In the genomic region with DNA sequence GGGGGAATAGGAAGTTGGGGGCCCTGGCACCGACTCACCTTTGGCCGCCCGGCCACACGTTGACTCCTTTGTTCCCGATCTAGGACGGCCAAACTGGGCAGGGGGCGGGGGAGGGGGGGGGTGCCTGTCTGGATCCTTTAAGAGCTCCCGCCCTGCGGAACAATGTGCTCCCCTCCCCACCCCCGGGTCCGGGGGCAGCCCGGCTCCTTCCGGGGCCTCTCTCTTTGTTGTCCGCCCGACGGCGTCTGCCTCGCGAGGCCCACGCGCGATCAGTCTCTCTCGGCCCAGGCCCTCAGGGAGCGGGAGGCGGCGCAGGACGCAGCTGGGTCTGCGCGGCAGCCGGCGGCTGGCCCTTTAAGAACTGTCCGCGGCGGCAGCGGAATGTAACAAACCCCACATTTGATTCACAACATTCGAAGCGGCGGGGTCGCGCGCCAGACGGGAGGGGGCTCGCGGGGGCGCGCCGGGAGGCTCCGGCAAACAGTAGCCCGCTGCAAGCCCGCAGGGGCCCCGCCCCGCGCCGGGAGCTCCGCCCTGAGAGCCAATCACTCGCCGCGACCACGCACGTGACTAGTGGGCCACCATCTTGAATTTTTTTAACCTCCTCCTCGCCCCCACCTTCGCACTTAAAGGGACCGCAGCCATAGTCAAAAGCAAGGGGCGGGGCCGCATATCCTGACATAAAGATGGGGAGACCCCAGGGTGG, we compare ENCODE assay signal across 8 cellular contexts. TPM values are rescaled to one million over a fixed set of nuclear protein-coding genes. Genes with fewer than 3 reads are reported as not detected.
DNase-seq lines count a peak whose midpoint lies in the region; FAIRE-seq and TF ChIP-seq lines count a peak whose summit lies in the region.

A gene (minus strand): TSS at position 501 of the 706 bp plus-strand sequence. CDS start 4,930 bp downstream, outside the sequence.

- H3K9me3 ChIP-seq in neuronal stem cell (replicated peaks in 1 of 2; ENCODE audit: control insufficient read depth in 2 of 2, insufficient read depth in 1 of 2, low read depth in 1 of 2, low read length in 2 of 2), result no peaks in the 10 kb centered on the region
- H3K9me3 ChIP-seq in subcutaneous abdominal adipose tissue (ENCODE audit: control insufficient read depth in 5 of 5, low read length in 5 of 5), result no peaks in the 10 kb centered on the region

- peak within 1 kb of the TSS; percentile 99 for H3K18ac ChIP-seq in neuronal stem cell (ENCODE audit: low read length)

- H3K4me1 Mint-ChIP-seq in HFFc6 (ENCODE audit: low read depth), result peaks cover 51% of the 10 kb centered on the region

- peak within 1 kb of the TSS; percentile 85 for H3K4me2 ChIP-seq in neuronal stem cell (ENCODE audit: insufficient read depth, low read length, poor library complexity, severe bottlenecking)

- no peaks in the 10 kb centered on the region for H3K9me3 Mint-ChIP-seq in HFFc6

- H3K27me3 Mint-ChIP-seq in HFFc6 (ENCODE audit: insufficient read depth), result peaks cover 6% of the 10 kb centered on the region

- H2AFZ ChIP-seq in neuronal stem cell (ENCODE audit: low read length), result peak within 1 kb of the TSS; percentile 92

- WGBS in neuronal stem cell (ENCODE audit: extremely low coverage in 2 of 2, insufficient read length in 2 of 2, insufficient replicate concordance in 1 of 2), 2 donors, result no CpG with 5 or more reads among the region's 65 CpGs

- no peak within 1 kb of the TSS for H2BK12ac ChIP-seq in neuronal stem cell (ENCODE audit: low read length)

- H3K36me3 Mint-ChIP-seq in HFFc6 (ENCODE audit: low read depth), result no peaks in the 10 kb centered on the region

- H3K27me3 ChIP-seq in neuronal stem cell (ENCODE audit: control insufficient read depth in 3 of 3, insufficient read depth in 3 of 3, low read depth in 1 of 3, low read length in 3 of 3), result peaks cover 0 to under 1% (median 0%) of the 10 kb centered on the region in 3 experiments
- H3K27me3 ChIP-seq in subcutaneous abdominal adipose tissue (ENCODE audit: control insufficient read depth in 5 of 5, insufficient read depth in 4 of 5, low read length in 5 of 5), result no peaks in the 10 kb centered on the region

- peak within 1 kb of the TSS; percentile 90 for H2BK120ac ChIP-seq in neuronal stem cell (ENCODE audit: low read depth, low read length)

- H2BK15ac ChIP-seq in neuronal stem cell (ENCODE audit: low read length), result peak within 1 kb of the TSS; percentile 95

- no peak for TF ChIP-seq CTCF in HFFc6 (IDR thresholded peaks at IDR 0.05)

- H3K4me3 ChIP-seq in neuronal stem cell (ENCODE audit: low read length in 2 of 2), result peak within 1 kb of the TSS; percentile 92 to 98
- H3K4me3 ChIP-seq in subcutaneous abdominal adipose tissue (ENCODE audit: low read depth in 1 of 5, low read length in 5 of 5), result peak within 1 kb of the TSS; percentile 85 to 98 (median 94)

- H3K36me3 ChIP-seq in neuronal stem cell (replicated peaks in 1 of 2; ENCODE audit: control insufficient read depth in 2 of 2, insufficient read depth in 2 of 2, low read length in 2 of 2), result peaks cover 8 to 29% of the 10 kb centered on the region in 2 donors
- H3K36me3 ChIP-seq in subcutaneous abdominal adipose tissue (ENCODE audit: control insufficient read depth in 5 of 5, insufficient read depth in 5 of 5, low read length in 5 of 5), result peaks cover 0 to under 1% (median 0%) of the 10 kb centered on the region in 5 donors

- H3K9ac ChIP-seq in neuronal stem cell (ENCODE audit: low read depth, low read length, poor library complexity) (peak within 1 kb of the TSS; percentile 95), subcutaneous abdominal adipose tissue (ENCODE audit: low read length in 5 of 5) (peak within 1 kb of the TSS; percentile 75 to 94 (median 94))

- H3K4me1 ChIP-seq in neuronal stem cell (ENCODE audit: control insufficient read depth in 2 of 2, insufficient read depth in 1 of 2, low read depth in 1 of 2, low read length in 2 of 2) (peaks cover 13 to 29% of the 10 kb centered on the region in 2 donors), subcutaneous abdominal adipose tissue (ENCODE audit: control insufficient read depth in 5 of 5, insufficient read depth in 5 of 5, low read length in 5 of 5) (peaks cover 26 to 63% (median 55%) of the 10 kb centered on the region in 5 donors)

- peak within 1 kb of the TSS; percentile 90 for H4K91ac ChIP-seq in neuronal stem cell (ENCODE audit: low read depth, low read length, poor library complexity)

- DNase-seq in GM04503 (ENCODE audit: low read depth), result peak; percentile 82
- peak; percentile 96 for DNase-seq in HFFc6
- DNase-seq in NAMALWA (ENCODE audit: low spot score), result peak; percentile 97
- peak; percentile 94 for DNase-seq in SK-MEL-5 (ENCODE audit: low read depth, low spot score)
- DNase-seq in activated naive CD4-positive, alpha-beta T cell treated with Interleukin-2 at 50 U/mL for 16 hours, result peak; percentile 98
- peak; percentile 94 to 95 for DNase-seq in frontal cortex (ENCODE audit: low spot score in 2 of 2)
- DNase-seq in neuronal stem cell (ENCODE audit: low spot score), result peak; percentile 96

- H2AK5ac ChIP-seq in neuronal stem cell (ENCODE audit: low read depth, low read length), result peak within 1 kb of the TSS; percentile 85

- H3K4me3 Mint-ChIP-seq in HFFc6, result peak within 1 kb of the TSS; percentile 95

- H3K14ac ChIP-seq in neuronal stem cell (ENCODE audit: low read length), result peak within 1 kb of the TSS; percentile 78

- peak within 1 kb of the TSS; percentile 71 for H3K4ac ChIP-seq in neuronal stem cell (ENCODE audit: low read length)

- H4K8ac ChIP-seq in neuronal stem cell (ENCODE audit: low read depth, low read length), result no peak within 1 kb of the TSS

- peak within 1 kb of the TSS; percentile 98 for H3K27ac Mint-ChIP-seq in HFFc6

- H3K27ac ChIP-seq in neuronal stem cell (replicated peaks; ENCODE audit: low read length), result peak within 1 kb of the TSS; percentile 97
- H3K27ac ChIP-seq in subcutaneous abdominal adipose tissue (ENCODE audit: low read depth, low read length), result peak within 1 kb of the TSS; percentile 98

- FAIRE-seq in frontal cortex (lab: Jason Lieb, UNC), result no peak

- peak within 1 kb of the TSS; percentile 90 for H3K23ac ChIP-seq in neuronal stem cell (ENCODE audit: low read depth, low read length, poor library complexity)

- peak within 1 kb of the TSS; percentile 96 for H2BK5ac ChIP-seq in neuronal stem cell (ENCODE audit: low read length)

- peaks cover 18% of the 10 kb centered on the region for H3K79me1 ChIP-seq in neuronal stem cell (ENCODE audit: low read depth, low read length)

- in situ Hi-C loops in SK-MEL-5 (cut with HindIII; ENCODE audit: low pct_unique_long_range_greater_than_20kb, low sequenced_read_pairs), result no loop called here

RNA-seq across cellular contexts. Expression of the gene that starts here (rescaled TPM):
- 10 to 100 TPM; 10.6 to 13.4 (median 11.3) TPM for total RNA-seq in HFFc6 (2021; fragmentation: NEBNext Ultra II Directional; extraction: Animal tissue kit (Norgen Biotek cat#: 25700))
- total RNA-seq in SK-MEL-5 (2014; rRNA removed; shearing (Covaris generic)), result 7.7 and 7.8 TPM in 2 replicates
- 33.0 and 42.7 TPM in 2 replicates for polyA plus RNA-seq in SK-MEL-5 (2015; cell fraction: cytosol; rRNA removed)
- 115 and 140 TPM in 2 replicates for polyA plus RNA-seq in SK-MEL-5 (2015; cell fraction: nucleus; rRNA removed)
- total RNA-seq in frontal cortex, result 9.8 TPM
- polyA plus RNA-seq in neuronal stem cell (2013, experiment 1 of 2), result 77.9 TPM
- polyA plus RNA-seq in neuronal stem cell (2013, experiment 2 of 2), result 78.0 TPM

Comparison
In these comparisons a context has a peak if more than half of its experiments do, and no peak if none do; other contexts are left out.
1. Peak in every context shown above with its lines: DNase-seq, H3K4me3 ChIP-seq and H3K27ac ChIP-seq.